In genomic region chr7:134457166-134457565, GRCh38 we compare ENCODE assay signal across 1 cellular context.
TF ChIP-seq lines count a peak whose summit lies in the region.

No MANE protein-coding gene starts in this region.

TF ChIP-seq in SK-N-SH treated with all-trans-retinoic acid at 6 μM for 48 hours, 23 proteins besides CTCF, POLR2A, EP300 and RAD21 (continued from another document):
- TF ChIP-seq, protein P1, sequence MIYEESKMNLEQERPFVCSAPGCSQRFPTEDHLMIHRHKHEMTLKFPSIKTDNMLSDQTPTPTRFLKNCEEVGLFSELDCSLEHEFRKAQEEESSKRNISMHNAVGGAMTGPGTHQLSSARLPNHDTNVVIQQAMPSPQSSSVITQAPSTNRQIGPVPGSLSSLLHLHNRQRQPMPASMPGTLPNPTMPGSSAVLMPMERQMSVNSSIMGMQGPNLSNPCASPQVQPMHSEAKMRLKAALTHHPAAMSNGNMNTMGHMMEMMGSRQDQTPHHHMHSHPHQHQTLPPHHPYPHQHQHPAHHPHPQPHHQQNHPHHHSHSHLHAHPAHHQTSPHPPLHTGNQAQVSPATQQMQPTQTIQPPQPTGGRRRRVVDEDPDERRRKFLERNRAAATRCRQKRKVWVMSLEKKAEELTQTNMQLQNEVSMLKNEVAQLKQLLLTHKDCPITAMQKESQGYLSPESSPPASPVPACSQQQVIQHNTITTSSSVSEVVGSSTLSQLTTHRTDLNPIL (CRISPR knock-in tag; IDR thresholded peaks at IDR 0.05; ENCODE audit: low read depth) = no peak
- TF ChIP-seq PATZ1 (CRISPR knock-in tag; IDR thresholded peaks at IDR 0.05; ENCODE audit: borderline replicate concordance) = no peak
- no peak for TF ChIP-seq BACH2 (CRISPR knock-in tag; IDR thresholded peaks at IDR 0.05; ENCODE audit: borderline replicate concordance)
- no peak for TF ChIP-seq RARB (CRISPR knock-in tag; IDR thresholded peaks at IDR 0.05)
- TF ChIP-seq OSR1 (CRISPR knock-in tag; IDR thresholded peaks at IDR 0.05) = no peak
TF ChIP-seq in SK-N-SH treated with all-trans-retinoic acid at 6 μM for 48 hours: peak in this region for 0.
